In the genomic region with DNA sequence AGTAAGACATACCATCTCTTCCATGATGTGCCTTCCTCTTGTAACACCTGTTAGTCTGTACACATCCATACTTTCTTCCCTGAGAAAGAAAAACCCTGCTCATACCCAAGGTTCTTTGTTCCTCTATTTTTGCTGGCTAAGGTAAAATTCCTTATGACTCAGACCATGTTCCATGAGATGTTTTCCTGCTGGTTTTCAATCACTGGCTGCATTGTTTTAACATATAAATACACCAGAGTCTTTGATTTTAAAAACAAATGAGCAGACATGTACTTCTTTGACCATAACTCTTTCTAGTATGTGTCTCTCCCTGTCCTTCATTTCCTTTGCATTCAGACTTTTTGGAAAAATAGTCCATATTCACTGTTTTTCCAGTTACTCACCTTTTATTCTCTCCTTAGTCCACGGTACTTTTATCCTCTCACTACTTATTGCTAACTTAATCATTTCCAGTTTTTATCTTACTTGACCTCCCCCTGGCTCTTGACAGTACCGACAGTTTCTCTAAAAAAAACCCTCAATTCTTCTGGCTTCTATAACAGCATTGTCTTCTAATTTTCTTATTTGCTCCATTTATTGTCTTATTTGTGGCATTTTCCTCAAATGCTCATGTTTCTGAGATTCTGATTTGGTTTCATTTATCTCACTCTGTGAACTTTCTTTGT, we compare ENCODE assay signal across 1 cellular context.
TF ChIP-seq lines count a peak whose summit lies in the region.

No MANE protein-coding gene starts in this region.

TF ChIP-seq in HEK293T, 16 proteins besides CTCF, POLR2A, EP300 and RAD21 (continued from another document):
- TF ChIP-seq, protein P1, sequence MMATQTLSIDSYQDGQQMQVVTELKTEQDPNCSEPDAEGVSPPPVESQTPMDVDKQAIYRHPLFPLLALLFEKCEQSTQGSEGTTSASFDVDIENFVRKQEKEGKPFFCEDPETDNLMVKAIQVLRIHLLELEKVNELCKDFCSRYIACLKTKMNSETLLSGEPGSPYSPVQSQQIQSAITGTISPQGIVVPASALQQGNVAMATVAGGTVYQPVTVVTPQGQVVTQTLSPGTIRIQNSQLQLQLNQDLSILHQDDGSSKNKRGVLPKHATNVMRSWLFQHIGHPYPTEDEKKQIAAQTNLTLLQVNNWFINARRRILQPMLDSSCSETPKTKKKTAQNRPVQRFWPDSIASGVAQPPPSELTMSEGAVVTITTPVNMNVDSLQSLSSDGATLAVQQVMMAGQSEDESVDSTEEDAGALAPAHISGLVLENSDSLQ (IDR thresholded peaks at IDR 0.05): no peak
- TF ChIP-seq LEF1 (IDR thresholded peaks at IDR 0.05; ENCODE audit: borderline replicate concordance) (no peak), BHLHE40 (IDR thresholded peaks at IDR 0.05; ENCODE audit: borderline replicate concordance) (no peak), L3MBTL2 (conservative IDR thresholded peaks at IDR 0.05) (no peak), FOXK2 (IDR thresholded peaks at IDR 0.05) (no peak), NFRKB (IDR thresholded peaks at IDR 0.05) (no peak), TARDBP (IDR thresholded peaks at IDR 0.05) (no peak), FOXA1 (IDR thresholded peaks at IDR 0.05) (no peak), CTBP1 (IDR thresholded peaks at IDR 0.05; ENCODE audit: borderline replicate concordance) (no peak), FOXM1 (IDR thresholded peaks at IDR 0.05; ENCODE audit: borderline replicate concordance) (no peak), SP1 (IDR thresholded peaks at IDR 0.05) (no peak)
